ENCODE assay signal across 8 cellular contexts in genomic region chr1:167936068-167936929, GRCh38. TPM values are rescaled to one million over a fixed set of nuclear protein-coding genes. Genes with fewer than 3 reads are reported as not detected.
A peak's percentile ranks its signal among the peaks of the same experiment; 100 is the strongest.
DNase-seq lines count a peak whose midpoint lies in the region; ATAC-seq, FAIRE-seq and TF ChIP-seq lines count a peak whose summit lies in the region.

TSS of gene DCAF6 (plus strand) at chr1:167936683. CDS start at chr1:167936912, 229 bp downstream.

- TF ChIP-seq CTCF in esophagus muscularis mucosa (IDR thresholded peaks at IDR 0.05), result no peak

- H3K4me3 ChIP-seq in esophagus muscularis mucosa, result peak within 1 kb of the TSS; percentile 86 to 98 (median 94)
- peak within 1 kb of the TSS; percentile 78 to 93 for H3K4me3 ChIP-seq in muscle layer of duodenum (ENCODE audit: low read depth in 1 of 2, low read length in 2 of 2)

- H3K27me3 Mint-ChIP-seq in activated T-cell treated with anti-CD3 and anti-CD28 coated beads, Interleukin-2, amount 50 U/mL, for 72 hours (ENCODE audit: low read depth), result no peaks in the 10 kb centered on the region

- FAIRE-seq in RCC 7860 (lab: Jason Lieb, UNC), result peak; percentile 74

- ATAC-seq in GM21786 (IDR thresholded peaks at IDR 0.05; ENCODE audit: unreplicated experiment), result peak; percentile 74
- peak; percentile 83 to 84 for ATAC-seq in activated T-cell treated with anti-CD3 and anti-CD28 coated beads, Interleukin-2, amount 50 U/mL, for 72 hours (replicated peaks in 1 of 2)

- 2% methylated on average over 25 of the region's 58 CpGs for whole genome bisulfite sequencing in esophagus muscularis mucosa

- H3K4me1 ChIP-seq in esophagus muscularis mucosa (peaks cover 29 to 67% (median 48%) of the 10 kb centered on the region in 4 donors), muscle layer of duodenum (ENCODE audit: control insufficient read depth in 1 of 2, insufficient read depth in 2 of 2, low read length in 2 of 2) (peaks cover 0 to 22% of the 10 kb centered on the region in 2 donors)

- peaks cover 41% of the 10 kb centered on the region for H3K4me1 Mint-ChIP-seq in activated T-cell treated with anti-CD3 and anti-CD28 coated beads, Interleukin-2, amount 50 U/mL, for 72 hours (ENCODE audit: low read depth)

- H3K27me3 ChIP-seq in esophagus muscularis mucosa (no peaks in the 10 kb centered on the region), muscle layer of duodenum (ENCODE audit: low read depth, low read length) (no peaks in the 10 kb centered on the region)

- peak within 1 kb of the TSS; percentile 98 for H3K27ac Mint-ChIP-seq in activated T-cell treated with anti-CD3 and anti-CD28 coated beads, Interleukin-2, amount 50 U/mL, for 72 hours

- TF ChIP-seq EP300 in esophagus muscularis mucosa (IDR thresholded peaks at IDR 0.05), result no peak

- H3K9me3 ChIP-seq in KOPT-K1 (ENCODE audit: insufficient read depth, low read length, poor library complexity, severe bottlenecking), result no peaks in the 10 kb centered on the region
- no peaks in the 10 kb centered on the region for H3K9me3 ChIP-seq in esophagus muscularis mucosa
- no peaks in the 10 kb centered on the region for H3K9me3 ChIP-seq in muscle layer of duodenum (ENCODE audit: control insufficient read depth in 1 of 2, low read length in 2 of 2)

- DNase-seq in DMS79 (lab: John Stamatoyannopoulos, UW), result peak; percentile 95
- DNase-seq in RCC 7860 (ENCODE audit: low spot score), result peak; percentile 95
- peak; percentile 97 for DNase-seq in activated T-cell treated with anti-CD3 and anti-CD28 coated beads, Interleukin-2, amount 50 U/mL, for 72 hours
- DNase-seq in esophagus muscularis mucosa (ENCODE audit: extremely low spot score), result peak; percentile 98
- DNase-seq in stimulated activated CD8-positive, alpha-beta memory T cell treated with anti-CD3 and anti-CD28 coated beads, Interleukin-7, amount 100 ng/mL, for 4 hours (ENCODE audit: low read depth in 2 of 2), result peak; percentile 93 to 96

- H3K36me3 Mint-ChIP-seq in activated T-cell treated with anti-CD3 and anti-CD28 coated beads, Interleukin-2, amount 50 U/mL, for 72 hours (ENCODE audit: insufficient read depth in 2 of 2), result peaks cover 5 to 6% of the 10 kb centered on the region in 2 donors

- H3K27ac ChIP-seq in KOPT-K1 (ENCODE audit: low read depth, low read length, poor library complexity, severe bottlenecking), result peak within 1 kb of the TSS; percentile 94
- H3K27ac ChIP-seq in esophagus muscularis mucosa (replicated peaks in 1 of 4), result peak within 1 kb of the TSS; percentile 90 to 99 (median 98)
- peak within 1 kb of the TSS; percentile 97 for H3K27ac ChIP-seq in muscle layer of duodenum (ENCODE audit: low read length)

- H3K9me3 Mint-ChIP-seq in activated T-cell treated with anti-CD3 and anti-CD28 coated beads, Interleukin-2, amount 50 U/mL, for 72 hours, result no peaks in the 10 kb centered on the region

- no peaks in the 10 kb centered on the region for H3K36me3 ChIP-seq in KOPT-K1 (ENCODE audit: insufficient read depth, low read length)
- H3K36me3 ChIP-seq in esophagus muscularis mucosa, result no peaks in the 10 kb centered on the region
- H3K36me3 ChIP-seq in muscle layer of duodenum (ENCODE audit: control insufficient read depth in 1 of 2, insufficient read depth in 2 of 2, low read length in 2 of 2), result peaks cover 0 to 17% of the 10 kb centered on the region in 2 donors

- TF ChIP-seq POLR2A in esophagus muscularis mucosa (IDR thresholded peaks at IDR 0.05; ENCODE audit: low read depth), result peak; percentile 84

- peak within 1 kb of the TSS; percentile 88 to 91 for H3K4me3 Mint-ChIP-seq in activated T-cell treated with anti-CD3 and anti-CD28 coated beads, Interleukin-2, amount 50 U/mL, for 72 hours

- intact Hi-C loops in esophagus muscularis mucosa (cut with DNase I), result loop anchor here (2.0 to 5.0 kb wide), 2 partner anchors 146 to 221 kb away; no protein-coding TSS in a partner anchor

RNA-seq across cellular contexts. Expression of gene DCAF6, which starts in this region (rescaled TPM):
- total RNA-seq in activated T-cell treated with anti-CD3 and anti-CD28 coated beads, Interleukin-2, amount 50 U/mL, for 72 hours, result 10 to 100 TPM; 33.2 to 35.0 TPM
- 100 to 1,000 TPM in 2 of 4 donors, 10 to 100 TPM in 2; 80.4 to 110 (median 93.9) TPM for total RNA-seq in esophagus muscularis mucosa

Comparison
In these comparisons a context has a peak if more than half of its experiments do, and no peak if none do; other contexts are left out.
1. Peak in every context shown above with its lines: DNase-seq, ATAC-seq, H3K4me3 ChIP-seq and H3K27ac ChIP-seq.